1 cellular context compared by ENCODE assay signal in the genomic region with DNA sequence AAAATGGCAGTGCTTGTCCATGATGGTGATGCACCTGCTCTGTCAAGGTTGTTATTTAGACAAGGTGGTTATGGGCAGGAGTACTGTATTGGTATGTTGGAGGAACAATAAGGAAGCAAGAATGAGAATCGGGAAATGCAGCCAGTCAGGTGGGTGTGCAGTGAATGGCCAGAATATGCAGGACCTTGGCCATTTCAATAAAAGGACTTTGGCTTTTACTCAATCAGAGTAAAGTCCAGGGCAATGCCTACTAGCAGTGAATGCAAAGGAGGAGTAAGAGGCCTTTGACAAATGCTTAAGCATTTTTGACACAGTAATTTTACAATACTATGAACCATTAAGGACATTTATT.
TF ChIP-seq lines count a peak whose summit lies in the region.

No MANE protein-coding gene starts in this region.

TF ChIP-seq in HepG2, 621 proteins besides CTCF, POLR2A, EP300 and RAD21:
- TF ChIP-seq ZNF660 (CRISPR knock-in tag; IDR thresholded peaks at IDR 0.05; ENCODE audit: borderline replicate concordance, low read depth) (no peak), GATA4 (IDR thresholded peaks at IDR 0.05; ENCODE audit: borderline replicate concordance, low read depth) (no peak), MAFF (IDR thresholded peaks at IDR 0.05; ENCODE audit: low read depth, low read length) (no peak), ZNF382 (CRISPR knock-in tag; IDR thresholded peaks at IDR 0.05; ENCODE audit: borderline replicate concordance) (no peak), ZNF337 (CRISPR knock-in tag; IDR thresholded peaks at IDR 0.05; ENCODE audit: borderline replicate concordance, low read depth) (no peak), HNF4A (CRISPR knock-in tag; IDR thresholded peaks at IDR 0.05) (peak; percentile 73), ZNF121 (CRISPR knock-in tag; IDR thresholded peaks at IDR 0.05) (no peak), PRPF4 (IDR thresholded peaks at IDR 0.05; ENCODE audit: low read depth, low read length, poor library complexity, severe bottlenecking) (no peak), PAWR (CRISPR knock-in tag; IDR thresholded peaks at IDR 0.05; ENCODE audit: borderline replicate concordance) (no peak), XBP1 (CRISPR knock-in tag; IDR thresholded peaks at IDR 0.05) (no peak), ZNF460 (CRISPR knock-in tag; IDR thresholded peaks at IDR 0.05; ENCODE audit: borderline replicate concordance) (no peak), NCOR1 (IDR thresholded peaks at IDR 0.05; ENCODE audit: borderline replicate concordance, low read length) (peak; percentile 35; the same call in 1 of the 2 replicates), ZNF329 (CRISPR knock-in tag; IDR thresholded peaks at IDR 0.05; ENCODE audit: low read depth) (no peak), HNF4G (IDR thresholded peaks at IDR 0.05; ENCODE audit: borderline replicate concordance, low read depth, low read length) (0 out of 2 replicates have a peak, but pooled peaks have one; percentile 32), HNF4G (CRISPR knock-in tag; IDR thresholded peaks at IDR 0.05; ENCODE audit: borderline replicate concordance, low read depth) (no peak), ZIK1 (CRISPR knock-in tag; IDR thresholded peaks at IDR 0.05; ENCODE audit: borderline replicate concordance, low read depth) (no peak), ZFP36L2 (CRISPR knock-in tag; IDR thresholded peaks at IDR 0.05) (no peak)
- TF ChIP-seq, protein P1, sequence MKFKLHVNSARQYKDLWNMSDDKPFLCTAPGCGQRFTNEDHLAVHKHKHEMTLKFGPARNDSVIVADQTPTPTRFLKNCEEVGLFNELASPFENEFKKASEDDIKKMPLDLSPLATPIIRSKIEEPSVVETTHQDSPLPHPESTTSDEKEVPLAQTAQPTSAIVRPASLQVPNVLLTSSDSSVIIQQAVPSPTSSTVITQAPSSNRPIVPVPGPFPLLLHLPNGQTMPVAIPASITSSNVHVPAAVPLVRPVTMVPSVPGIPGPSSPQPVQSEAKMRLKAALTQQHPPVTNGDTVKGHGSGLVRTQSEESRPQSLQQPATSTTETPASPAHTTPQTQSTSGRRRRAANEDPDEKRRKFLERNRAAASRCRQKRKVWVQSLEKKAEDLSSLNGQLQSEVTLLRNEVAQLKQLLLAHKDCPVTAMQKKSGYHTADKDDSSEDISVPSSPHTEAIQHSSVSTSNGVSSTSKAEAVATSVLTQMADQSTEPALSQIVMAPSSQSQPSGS (CRISPR knock-in tag; IDR thresholded peaks at IDR 0.05), result no peak
- TF ChIP-seq, protein P2, sequence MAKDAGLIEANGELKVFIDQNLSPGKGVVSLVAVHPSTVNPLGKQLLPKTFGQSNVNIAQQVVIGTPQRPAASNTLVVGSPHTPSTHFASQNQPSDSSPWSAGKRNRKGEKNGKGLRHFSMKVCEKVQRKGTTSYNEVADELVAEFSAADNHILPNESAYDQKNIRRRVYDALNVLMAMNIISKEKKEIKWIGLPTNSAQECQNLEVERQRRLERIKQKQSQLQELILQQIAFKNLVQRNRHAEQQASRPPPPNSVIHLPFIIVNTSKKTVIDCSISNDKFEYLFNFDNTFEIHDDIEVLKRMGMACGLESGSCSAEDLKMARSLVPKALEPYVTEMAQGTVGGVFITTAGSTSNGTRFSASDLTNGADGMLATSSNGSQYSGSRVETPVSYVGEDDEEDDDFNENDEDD (CRISPR knock-in tag; IDR thresholded peaks at IDR 0.05; ENCODE audit: borderline replicate concordance), result no peak
- TF ChIP-seq, protein P3, sequence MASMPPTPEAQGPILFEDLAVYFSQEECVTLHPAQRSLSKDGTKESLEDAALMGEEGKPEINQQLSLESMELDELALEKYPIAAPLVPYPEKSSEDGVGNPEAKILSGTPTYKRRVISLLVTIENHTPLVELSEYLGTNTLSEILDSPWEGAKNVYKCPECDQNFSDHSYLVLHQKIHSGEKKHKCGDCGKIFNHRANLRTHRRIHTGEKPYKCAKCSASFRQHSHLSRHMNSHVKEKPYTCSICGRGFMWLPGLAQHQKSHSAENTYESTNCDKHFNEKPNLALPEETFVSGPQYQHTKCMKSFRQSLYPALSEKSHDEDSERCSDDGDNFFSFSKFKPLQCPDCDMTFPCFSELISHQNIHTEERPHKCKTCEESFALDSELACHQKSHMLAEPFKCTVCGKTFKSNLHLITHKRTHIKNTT (CRISPR knock-in tag; IDR thresholded peaks at IDR 0.05), result no peak
- TF ChIP-seq, protein P4, sequence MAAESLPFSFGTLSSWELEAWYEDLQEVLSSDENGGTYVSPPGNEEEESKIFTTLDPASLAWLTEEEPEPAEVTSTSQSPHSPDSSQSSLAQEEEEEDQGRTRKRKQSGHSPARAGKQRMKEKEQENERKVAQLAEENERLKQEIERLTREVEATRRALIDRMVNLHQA (CRISPR knock-in tag; IDR thresholded peaks at IDR 0.05), result no peak
- TF ChIP-seq, protein P5, sequence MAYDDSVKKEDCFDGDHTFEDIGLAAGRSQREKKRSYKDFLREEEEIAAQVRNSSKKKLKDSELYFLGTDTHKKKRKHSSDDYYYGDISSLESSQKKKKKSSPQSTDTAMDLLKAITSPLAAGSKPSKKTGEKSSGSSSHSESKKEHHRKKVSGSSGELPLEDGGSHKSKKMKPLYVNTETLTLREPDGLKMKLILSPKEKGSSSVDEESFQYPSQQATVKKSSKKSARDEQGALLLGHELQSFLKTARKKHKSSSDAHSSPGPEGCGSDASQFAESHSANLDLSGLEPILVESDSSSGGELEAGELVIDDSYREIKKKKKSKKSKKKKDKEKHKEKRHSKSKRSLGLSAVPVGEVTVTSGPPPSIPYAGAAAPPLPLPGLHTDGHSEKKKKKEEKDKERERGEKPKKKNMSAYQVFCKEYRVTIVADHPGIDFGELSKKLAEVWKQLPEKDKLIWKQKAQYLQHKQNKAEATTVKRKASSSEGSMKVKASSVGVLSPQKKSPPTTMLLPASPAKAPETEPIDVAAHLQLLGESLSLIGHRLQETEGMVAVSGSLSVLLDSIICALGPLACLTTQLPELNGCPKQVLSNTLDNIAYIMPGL (CRISPR knock-in tag; IDR thresholded peaks at IDR 0.05; ENCODE audit: borderline replicate concordance in 1 of 2, low read depth in 1 of 2), result no peak
TF ChIP-seq in HepG2: peak in this region for 3.
